8 cellular contexts compared by ENCODE assay signal in genomic region chr19:49896863-49897621, GRCh38. TPM values are rescaled to one million over a fixed set of nuclear protein-coding genes. Genes with fewer than 3 reads are reported as not detected.
DNase-seq lines count a peak whose midpoint lies in the region; ATAC-seq and TF ChIP-seq lines count a peak whose summit lies in the region.

Gene IL4I1 (minus strand): TSS chr19:49896887. CDS start chr19:49896160, 727 bp downstream.

- H3K4me2 ChIP-seq in mammary epithelial cell (ENCODE audit: insufficient read depth, low read depth, low read length) = no peak within 1 kb of the TSS

- H4K20me1 ChIP-seq in mammary epithelial cell (ENCODE audit: insufficient read depth, low read length) = no peaks in the 10 kb centered on the region

- ATAC-seq in GM18517 (IDR thresholded peaks at IDR 0.05; ENCODE audit: unreplicated experiment) (peak; percentile 58), HG03066 (IDR thresholded peaks at IDR 0.05; ENCODE audit: low read depth, unreplicated experiment) (peak; percentile 51)
- ATAC-seq in natural killer cell treated with Interleukin-12 subunit alpha and Interleukin-12 subunit beta and Interleukin-15 and Interleukin-18, amount 100 ng/mL, for 72 hours = peak; percentile 43 to 57

- no peaks in the 10 kb centered on the region for H3K27me3 ChIP-seq in mammary epithelial cell (ENCODE audit: insufficient read depth, low read length)
- H3K27me3 ChIP-seq in tibial nerve = no peaks in the 10 kb centered on the region

- H3K4me3 Mint-ChIP-seq in natural killer cell treated with Interleukin-12 subunit alpha and Interleukin-12 subunit beta and Interleukin-15 and Interleukin-18, amount 100 ng/mL, for 72 hours = peak within 1 kb of the TSS; percentile 91

- TF ChIP-seq EP300 in tibial nerve (IDR thresholded peaks at IDR 0.05) = no peak

- intact Hi-C loops in mammary epithelial cell (cut with micrococcal nuclease) = loop anchor here (2.0 kb wide), 1 partner anchor 32 kb away; the partner anchor contains the start of genes ATF5 and NUP62

- H3K9me3 Mint-ChIP-seq in natural killer cell treated with Interleukin-12 subunit alpha and Interleukin-12 subunit beta and Interleukin-15 and Interleukin-18, amount 100 ng/mL, for 72 hours = no peaks in the 10 kb centered on the region

- H3K36me3 ChIP-seq in mammary epithelial cell (ENCODE audit: insufficient read depth, low read length) (no peaks in the 10 kb centered on the region), tibial nerve (no peaks in the 10 kb centered on the region)

- no TSS peak for BruUV-seq in mammary epithelial cell (replicated peaks; lab: Mats Ljungman, UMichigan)

- dilution Hi-C loops in mammary epithelial cell (cut with HindIII; ENCODE audit: low sequenced_read_pairs) = no loop called here

- H3K4me1 ChIP-seq in mammary epithelial cell (ENCODE audit: insufficient read depth, low read length) (no peaks in the 10 kb centered on the region), tibial nerve (peaks cover 0 to 18% (median 12%) of the 10 kb centered on the region in 4 donors)

- H3K4me1 Mint-ChIP-seq in natural killer cell treated with Interleukin-12 subunit alpha and Interleukin-12 subunit beta and Interleukin-15 and Interleukin-18, amount 100 ng/mL, for 72 hours (ENCODE audit: low read depth in 2 of 2) = peaks cover 36 to 42% of the 10 kb centered on the region in 2 donors

- H3K4me3 ChIP-seq in mammary epithelial cell (replicated peaks in 1 of 3; ENCODE audit: insufficient read depth in 1 of 3, low read depth in 2 of 3, low read length in 3 of 3) (no peak within 1 kb of the TSS), tibial nerve (no peak within 1 kb of the TSS)

- peak within 1 kb of the TSS; percentile 42 for H2AFZ ChIP-seq in mammary epithelial cell (ENCODE audit: low read depth, low read length)

- in situ Hi-C loops in mammary epithelial cell (cut with MboI; ENCODE audit: low sequenced_read_pairs in 2 of 2) = no loop called here

- H3K27ac ChIP-seq in mammary epithelial cell (ENCODE audit: insufficient read depth, low read depth, low read length) (no peak within 1 kb of the TSS), tibial nerve (peak within 1 kb of the TSS in 3 of 4 donors; percentile 12 to 83 (median 25))

- H3K27ac Mint-ChIP-seq in natural killer cell treated with Interleukin-12 subunit alpha and Interleukin-12 subunit beta and Interleukin-15 and Interleukin-18, amount 100 ng/mL, for 72 hours = peak within 1 kb of the TSS; percentile 80 to 89

- peak in 4 of 5 experiments; percentile 35 to 87 (median 68) for DNase-seq in T-helper 2 cell
- no peak for DNase-seq in mammary epithelial cell
- DNase-seq in natural killer cell treated with Interleukin-12 subunit alpha and Interleukin-12 subunit beta and Interleukin-15 and Interleukin-18, amount 100 ng/mL, for 72 hours (ENCODE audit: low spot score) = no peak
- peak in 1 of 2 donors; percentile 36 for DNase-seq in tibial nerve (ENCODE audit: low spot score in 2 of 2)
- no peak for DNase-seq in superior temporal gyrus (ENCODE audit: extremely low spot score)
- no peak for DNase-seq in NCI-H146 treated with DMSO at 0.1 percent for 48 hours (lab: John Stamatoyannopoulos, UW; ENCODE audit: unreplicated experiment)

- CTCF ChIA-PET in mammary epithelial cell (lab: Charles Lee; ENCODE audit: low non-redundant PET) = no interaction called here

- TF ChIP-seq CTCF in mammary epithelial cell (conservative IDR thresholded peaks at IDR 0.05 in 1 of 2, IDR thresholded peaks at IDR 0.05 in 1 of 2; ENCODE audit: extremely low read depth in 1 of 2, insufficient read depth in 1 of 2, low read depth in 1 of 2, low read length in 2 of 2) = no peak
- TF ChIP-seq CTCF in tibial nerve (IDR thresholded peaks at IDR 0.05) = no peak

- H3K79me2 ChIP-seq in mammary epithelial cell (ENCODE audit: insufficient read depth, low read length) = no peaks in the 10 kb centered on the region

- H3K36me3 Mint-ChIP-seq in natural killer cell treated with Interleukin-12 subunit alpha and Interleukin-12 subunit beta and Interleukin-15 and Interleukin-18, amount 100 ng/mL, for 72 hours = no peaks in the 10 kb centered on the region

- no peak for TF ChIP-seq POLR2A in tibial nerve (IDR thresholded peaks at IDR 0.05)

- no peaks in the 10 kb centered on the region for H3K9me3 ChIP-seq in mammary epithelial cell (replicated peaks; ENCODE audit: insufficient read depth, low read length)
- no peaks in the 10 kb centered on the region for H3K9me3 ChIP-seq in tibial nerve

- H3K27me3 Mint-ChIP-seq in natural killer cell treated with Interleukin-12 subunit alpha and Interleukin-12 subunit beta and Interleukin-15 and Interleukin-18, amount 100 ng/mL, for 72 hours = peaks cover 0 to 2% of the 10 kb centered on the region in 2 donors

- WGBS in mammary epithelial cell (ENCODE audit: low coverage, missing lambda C conversion rate) = 41% methylated on average over 14 of the region's 20 CpGs
- WGBS in tibial nerve, 2 donors = 40% methylated on average over 19 to 20 of the region's 20 CpGs

- H3K9ac ChIP-seq in mammary epithelial cell (ENCODE audit: insufficient read depth, low read length) = no peak within 1 kb of the TSS

RNA-seq across cellular contexts. Expression of gene IL4I1, which starts in this region (rescaled TPM):
- not detected for total RNA-seq in mammary epithelial cell
- polyA plus RNA-seq in mammary epithelial cell = 0.12 TPM
- not detected for polyA minus RNA-seq in mammary epithelial cell
- total RNA-seq in natural killer cell treated with Interleukin-12 subunit alpha and Interleukin-12 subunit beta and Interleukin-15 and Interleukin-18, amount 100 ng/mL, for 72 hours = 10 to 100 TPM in 1 of 2 donors, 1 to 10 TPM in 1; 2.4 to 15.1 TPM
- 1 to 10 TPM in 2 of 4 donors, under 1 TPM in 1, not detected in 1; 0.63 to 3.0 (median 1.7) TPM for total RNA-seq in tibial nerve

Comparison
In these comparisons a context has a peak if more than half of its experiments do, and no peak if none do; other contexts are left out.
1. DNase-seq: peak in T-helper 2 cell (4 of 5); none in mammary epithelial cell (single experiment), natural killer cell treated with Interleukin-12 subunit alpha and Interleukin-12 subunit beta and Interleukin-15 and Interleukin-18, amount 100 ng/mL, for 72 hours (single experiment), superior temporal gyrus (single experiment) and NCI-H146 treated with DMSO at 0.1 percent for 48 hours (single experiment).
2. Peak in every context shown above with its lines, with median percentiles within 50 percentile points of each other: ATAC-seq.